Comparison of ENCODE assay signal across 3 cellular contexts in genomic region chr11:47636331-47636730, GRCh38. TPM values are rescaled to one million over a fixed set of nuclear protein-coding genes. Genes with fewer than 3 reads are reported as not detected.
"Had no signal": no experiment of that assay in that cellular context is flagged by ENCODE, and none has a peak within 500 bp of the region (broad histone marks: within the 10 kb centered on the region; RNA-seq: fewer than 3 reads in every experiment).

No MANE protein-coding gene starts in this region.

RNA-seq across cellular contexts. Expression of gene FAM180B, which starts 49.9 kb away (rescaled TPM):
- total RNA-seq: upper lobe of right lung, vagina had no signal
- polyA plus RNA-seq: stomach had no signal
